In genomic region chr19:1507192-1507660, GRCh38 we compare ENCODE assay signal across 5 cellular contexts. TPM values are rescaled to one million over a fixed set of nuclear protein-coding genes. Genes with fewer than 3 reads are reported as not detected.
DNase-seq lines count a peak whose midpoint lies in the region; ATAC-seq and TF ChIP-seq lines count a peak whose summit lies in the region.

No MANE protein-coding gene starts in this region.

- H3K27me3 Mint-ChIP-seq in stimulated activated naive B cell treated with anti-CD40 and anti-IgM and Interleukin-4, amounts not matched to agents 10 μg/mL and 1 μg/mL and 100 μg/mL, for 72 hours = peaks cover 61 to 94% of the 10 kb centered on the region in 2 donors

- peak overlapping the region; percentile 53 for H3K9ac ChIP-seq in NT2/D1 (ENCODE audit: insufficient read length, low read depth)

- H3K36me3 ChIP-seq in NT2/D1 (ENCODE audit: insufficient read depth, insufficient read length, low read length) (peaks cover 6% of the 10 kb centered on the region), left lung (no peaks in the 10 kb centered on the region)

- intact Hi-C loops in left lung (cut with DNase I) = no loop called here

- peaks cover 4 to 5% of the 10 kb centered on the region in 2 donors for H3K36me3 Mint-ChIP-seq in stimulated activated naive B cell treated with anti-CD40 and anti-IgM and Interleukin-4, amounts not matched to agents 10 μg/mL and 1 μg/mL and 100 μg/mL, for 72 hours

- H3K9me3 Mint-ChIP-seq in stimulated activated naive B cell treated with anti-CD40 and anti-IgM and Interleukin-4, amounts not matched to agents 10 μg/mL and 1 μg/mL and 100 μg/mL, for 72 hours = peaks cover 4 to 7% of the 10 kb centered on the region in 2 donors

- DNase-seq in NT2/D1 (ENCODE audit: low read depth, low spot score) = no peak
- DNase-seq in fibroblast of the aortic adventitia (ENCODE audit: low read depth) = no peak
- no peak for DNase-seq in stimulated activated naive B cell treated with anti-CD40 and anti-IgM and Interleukin-4, amounts not matched to agents 10 μg/mL and 1 μg/mL and 100 μg/mL, for 72 hours
- no peak for DNase-seq in NCI-H146 treated with DMSO at 0.1 percent for 48 hours (lab: John Stamatoyannopoulos, UW; ENCODE audit: unreplicated experiment)
- DNase-seq in left lung = no peak

- ATAC-seq in stimulated activated naive B cell treated with anti-CD40 and anti-IgM and Interleukin-4, amounts not matched to agents 10 μg/mL and 1 μg/mL and 100 μg/mL, for 72 hours (replicated peaks) = no peak
- no peak for ATAC-seq in left lung

- H3K27me3 ChIP-seq in NT2/D1 (ENCODE audit: insufficient read depth, insufficient read length) (peaks cover 18% of the 10 kb centered on the region), left lung (peaks cover 29 to 76% of the 10 kb centered on the region in 2 donors)

- H3K27ac Mint-ChIP-seq in stimulated activated naive B cell treated with anti-CD40 and anti-IgM and Interleukin-4, amounts not matched to agents 10 μg/mL and 1 μg/mL and 100 μg/mL, for 72 hours = peak overlapping the region; percentile 89

- peak overlapping the region; percentile 62 for H3K4me3 ChIP-seq in NT2/D1 (ENCODE audit: insufficient read length, low read depth)
- H3K4me3 ChIP-seq in fibroblast of the aortic adventitia (ENCODE audit: low read depth, low read length) = peak overlapping the region; percentile 47
- H3K4me3 ChIP-seq in left lung = no peak overlapping the region

- H3K9me3 ChIP-seq in NT2/D1 (ENCODE audit: insufficient read depth, low read length) (no peaks in the 10 kb centered on the region), left lung (no peaks in the 10 kb centered on the region)

- no peak overlapping the region for H3K4me3 Mint-ChIP-seq in stimulated activated naive B cell treated with anti-CD40 and anti-IgM and Interleukin-4, amounts not matched to agents 10 μg/mL and 1 μg/mL and 100 μg/mL, for 72 hours

- H3K4me1 Mint-ChIP-seq in stimulated activated naive B cell treated with anti-CD40 and anti-IgM and Interleukin-4, amounts not matched to agents 10 μg/mL and 1 μg/mL and 100 μg/mL, for 72 hours = peaks cover 12 to 21% of the 10 kb centered on the region in 2 donors

- H3K4me1 ChIP-seq in NT2/D1 (ENCODE audit: insufficient read depth, insufficient read length) (peaks cover 24% of the 10 kb centered on the region), left lung (peaks cover 0 to 10% of the 10 kb centered on the region in 2 donors)

- peak overlapping the region in 1 of 2 donors; percentile 57 for H3K27ac ChIP-seq in left lung

- TF ChIP-seq CTCF in fibroblast of the aortic adventitia (IDR thresholded peaks at IDR 0.05; ENCODE audit: insufficient read depth, low read length) (no peak), left lung (IDR thresholded peaks at IDR 0.05) (no peak)

RNA-seq across cellular contexts. Expression of gene ADAMTSL5, which starts 5.6 kb away (rescaled TPM):
- 1.2 and 4.2 TPM in 2 replicates for total RNA-seq in fibroblast of the aortic adventitia (ENCODE audit: low replicate concordance)
- total RNA-seq in left lung = 1 to 10 TPM; 3.0 to 5.3 TPM

RNA-seq across cellular contexts. Expression of gene REEP6, which starts 16.2 kb away (rescaled TPM):
- total RNA-seq in fibroblast of the aortic adventitia (ENCODE audit: low replicate concordance) = 0.65 and 2.8 TPM in 2 replicates
- 1 to 10 TPM; 1.6 to 2.0 TPM for total RNA-seq in left lung

RNA-seq across cellular contexts. Expression of gene PLK5, which starts 16.7 kb away (rescaled TPM):
- total RNA-seq in fibroblast of the aortic adventitia (ENCODE audit: low replicate concordance) (not detected in 2 replicates), left lung (not detected)

RNA-seq across cellular contexts. Expression of gene PCSK4, which starts 17.1 kb away (rescaled TPM):
- total RNA-seq in fibroblast of the aortic adventitia (ENCODE audit: low replicate concordance) (0.25 and 2.2 TPM in 2 replicates), left lung (1 to 10 TPM; 1.9 to 3.2 TPM)

RNA-seq across cellular contexts. Expression of gene C19orf25, which starts 28.2 kb away (rescaled TPM):
- total RNA-seq in fibroblast of the aortic adventitia (ENCODE audit: low replicate concordance) = 13.2 and 26.8 TPM in 2 replicates
- total RNA-seq in left lung = 10 to 100 TPM; 31.1 to 32.2 TPM

Comparison
In these comparisons a context has a peak if more than half of its experiments do, and no peak if none do; other contexts are left out.
1. H3K4me3 ChIP-seq: peak in NT2/D1 (single experiment) and fibroblast of the aortic adventitia (single experiment); none in left lung (0 of 2).